Comparison of ENCODE assay signal across 36 cellular contexts in genomic region chr15:38150794-38151193, GRCh38.
"Had no signal": no experiment of that assay in that cellular context is flagged by ENCODE, and none has a peak within 500 bp of the region (broad histone marks: within the 10 kb centered on the region; RNA-seq: fewer than 3 reads in every experiment).

No MANE protein-coding gene starts in this region.

- H3K27ac ChIP-seq: adrenal gland, cardiac muscle cell, VCaP had no signal

- H3K4me1 Mint-ChIP-seq: activated naive CD8-positive, alpha-beta T cell treated with anti-CD3 and anti-CD28 coated beads for 36 hours; activated T-helper 17 cell treated with anti-CD3 and anti-CD28 coated beads, Interleukin-2, amount 50 U/mL, for 72 hours had no signal

- DNase-seq: activated B cell treated with CpG ODN at 0.5 μM for 24 hours; activated CD4-positive, alpha-beta memory T cell treated with anti-CD3 and anti-CD28 coated beads for 36 hours; activated CD4-positive, alpha-beta T cell treated with anti-CD3 and anti-CD28 coated beads for 4 hours; activated CD4-positive, alpha-beta T cell treated with anti-CD3 and anti-CD28 coated beads, Interleukin-2, amount 10 ng/mL, durations not matched to agents 24 days and 14 days; activated CD4-positive, alpha-beta T cell treated with anti-CD3 and anti-CD28 coated beads, Interleukin-2, amount 50 U/mL, for 1 hour; activated CD4-positive, alpha-beta T cell treated with anti-CD3 and anti-CD28 coated beads, Interleukin-2, amount 50 U/mL, for 4 hours; activated CD4-positive, CD25-positive, alpha-beta regulatory T cell treated with anti-CD3 and anti-CD28 coated beads, Interleukin-2, amount 50 U/mL, for 72 hours; activated CD8-positive, alpha-beta memory T cell treated with anti-CD3 and anti-CD28 coated beads, Interleukin-2, amount 50 U/mL, for 4 hours; activated CD8-positive, alpha-beta T cell treated with anti-CD3 and anti-CD28 coated beads for 36 hours; activated effector memory CD4-positive, alpha-beta T cell treated with anti-CD3 and anti-CD28 coated beads, Interleukin-2, amount 50 U/mL, for 16 hours; activated gamma-delta T cell treated with Interleukin-2 at 50 U/mL for 16 hours; activated naive CD4-positive, alpha-beta T cell; activated naive CD4-positive, alpha-beta T cell treated with anti-CD3 and anti-CD28 coated beads for 36 hours; activated naive CD4-positive, alpha-beta T cell treated with anti-CD3 and anti-CD28 coated beads, Interleukin-2, amount 50 U/mL, for 16 hours; activated naive CD8-positive, alpha-beta T cell treated with anti-CD3 and anti-CD28 coated beads for 36 hours; activated T-cell treated with anti-CD3 and anti-CD28 coated beads for 4 hours; activated T-cell treated with anti-CD3 and anti-CD28 coated beads, Interleukin-2, amount 50 U/mL, for 1 hour; activated T-cell treated with anti-CD3 and anti-CD28 coated beads, Interleukin-2, amount 50 U/mL, for 4 hours; activated T-cell treated with anti-CD3 and anti-CD28 coated beads, Interleukin-2, amount 50 U/mL, for 72 hours; adrenal gland; amniotic stem cell; aorta; caudate nucleus; cerebellar nuclear complex; T-helper 1 cell; T-helper 2 cell; T-helper 9 cell had no signal

- H3K4me1 ChIP-seq: adrenal gland had no signal

- H3K4me3 Mint-ChIP-seq: activated B cell treated with CpG ODN at 0.5 μM for 24 hours; activated CD4-positive, alpha-beta memory T cell treated with anti-CD3 and anti-CD28 coated beads for 36 hours; activated CD4-positive, alpha-beta T cell treated with anti-CD3 and anti-CD28 coated beads, Interleukin-2, amount 10 ng/mL, durations not matched to agents 24 days and 14 days; activated CD8-positive, alpha-beta T cell treated with anti-CD3 and anti-CD28 coated beads for 36 hours; activated naive CD4-positive, alpha-beta T cell treated with anti-CD3 and anti-CD28 coated beads for 36 hours; activated naive CD8-positive, alpha-beta T cell treated with anti-CD3 and anti-CD28 coated beads for 36 hours; activated T-cell treated with anti-CD3 and anti-CD28 coated beads, Interleukin-2, amount 50 U/mL, for 4 hours; activated T-cell treated with anti-CD3 and anti-CD28 coated beads, Interleukin-2, amount 50 U/mL, for 72 hours; activated T-helper 1 cell treated with anti-CD3 and anti-CD28 coated beads, Interleukin-12 subunit alpha, Interleukin-12 subunit beta, Interleukin-2, Interleukin-4 antibody, amounts not matched to agents 30 ng/mL and 10 ng/mL and 1 ng/mL, durations not matched to agents 14 hours and 24 hours and 36 hours; activated T-helper 17 cell treated with anti-CD3 and anti-CD28 coated beads, Interleukin-2, amount 50 U/mL, for 72 hours; brain; central memory CD8-positive, alpha-beta T cell; T-helper 1 cell treated with Interleukin-12 subunit alpha and Interleukin-12 subunit beta and Interleukin-4 antibody, amounts not matched to agents 30 μg/mL and 1 μg/mL, for 36 hours; T-helper 2 cell treated with Interferon-gamma antibody and Interleukin-4, amounts not matched to agents 5 μg/mL and 100 μg/mL, for 36 hours had no signal

- H3K9me3 Mint-ChIP-seq: activated T-helper 1 cell treated with anti-CD3 and anti-CD28 coated beads, Interleukin-12 subunit alpha, Interleukin-12 subunit beta, Interleukin-2, Interleukin-4 antibody, amounts not matched to agents 30 ng/mL and 10 ng/mL and 1 ng/mL, durations not matched to agents 14 hours and 24 hours and 36 hours had no signal

- H3K27me3 ChIP-seq: adrenal gland, cardiac muscle cell had no signal

- H3K36me3 Mint-ChIP-seq: activated CD4-positive, alpha-beta memory T cell treated with anti-CD3 and anti-CD28 coated beads for 36 hours; activated naive CD8-positive, alpha-beta T cell treated with anti-CD3 and anti-CD28 coated beads for 36 hours had no signal

- ATAC-seq: activated CD8-positive, alpha-beta T cell treated with anti-CD3 and anti-CD28 coated beads for 36 hours; activated naive CD4-positive, alpha-beta T cell treated with anti-CD3 and anti-CD28 coated beads, Interleukin-2, amount 50 U/mL, for 72 hours; activated T-cell treated with anti-CD3 and anti-CD28 coated beads, Interleukin-2, amount 50 U/mL, for 4 hours; activated T-cell treated with anti-CD3 and anti-CD28 coated beads, Interleukin-2, amount 50 U/mL, for 72 hours; activated T-helper 17 cell treated with anti-CD3 and anti-CD28 coated beads, Interleukin-2, amount 50 U/mL, for 72 hours had no signal

- H3K36me3 ChIP-seq: cardiac muscle cell had no signal

- H3K4me3 ChIP-seq: adrenal gland, cardiac muscle cell had no signal

- H3K27ac Mint-ChIP-seq: activated B cell treated with CpG ODN at 0.5 μM for 24 hours; activated CD4-positive, alpha-beta memory T cell treated with anti-CD3 and anti-CD28 coated beads for 36 hours; activated CD4-positive, alpha-beta T cell treated with anti-CD3 and anti-CD28 coated beads, Interleukin-2, amount 10 ng/mL, durations not matched to agents 24 days and 14 days; activated CD8-positive, alpha-beta T cell treated with anti-CD3 and anti-CD28 coated beads for 36 hours; activated naive CD4-positive, alpha-beta T cell treated with anti-CD3 and anti-CD28 coated beads for 36 hours; activated naive CD4-positive, alpha-beta T cell treated with anti-CD3 and anti-CD28 coated beads, Interleukin-2, amount 50 U/mL, for 72 hours; activated naive CD8-positive, alpha-beta T cell treated with anti-CD3 and anti-CD28 coated beads for 36 hours; activated T-cell treated with anti-CD3 and anti-CD28 coated beads, Interleukin-2, amount 50 U/mL, for 72 hours; activated T-helper 1 cell treated with anti-CD3 and anti-CD28 coated beads, Interleukin-12 subunit alpha, Interleukin-12 subunit beta, Interleukin-2, Interleukin-4 antibody, amounts not matched to agents 30 ng/mL and 10 ng/mL and 1 ng/mL, durations not matched to agents 14 hours and 24 hours and 36 hours; activated T-helper 17 cell treated with anti-CD3 and anti-CD28 coated beads, Interleukin-2, amount 50 U/mL, for 72 hours; brain; T-helper 1 cell treated with Interleukin-12 subunit alpha and Interleukin-12 subunit beta and Interleukin-4 antibody, amounts not matched to agents 30 μg/mL and 1 μg/mL, for 36 hours; T-helper 2 cell treated with Interferon-gamma antibody and Interleukin-4, amounts not matched to agents 5 μg/mL and 100 μg/mL, for 36 hours had no signal

- H3K27me3 Mint-ChIP-seq: activated CD4-positive, alpha-beta memory T cell treated with anti-CD3 and anti-CD28 coated beads for 36 hours had no signal
